1 cellular context compared by ENCODE assay signal in genomic region chr11:46277623-46278386, GRCh38.
TF ChIP-seq lines count a peak whose summit lies in the region.

CREB3L1 (plus strand) TSS chr11:46277662; CDS start chr11:46278112, 450 bp downstream.

TF ChIP-seq in H1, 55 proteins besides CTCF, POLR2A, EP300 and RAD21:
- TF ChIP-seq TCF12 (IDR thresholded peaks at IDR 0.05; ENCODE audit: low read depth, low read length) (no peak), ATF2 (IDR thresholded peaks at IDR 0.05; ENCODE audit: low read length) (no peak), NANOG (IDR thresholded peaks at IDR 0.05; ENCODE audit: insufficient read depth, low read depth, low read length, poor library complexity, severe bottlenecking) (no peak), TAF1 (IDR thresholded peaks at IDR 0.05; ENCODE audit: low read depth, low read length) (no peak), HDAC2 (IDR thresholded peaks at IDR 0.05; ENCODE audit: borderline replicate concordance in 1 of 2, low read depth in 2 of 2, low read length in 2 of 2) (peak in 1 of 2 experiments; percentile 66; a peak in 2 of 4 replicates), CBX5 (IDR thresholded peaks at IDR 0.05; ENCODE audit: low read depth, low read length) (no peak), SUZ12 (IDR thresholded peaks at IDR 0.05; ENCODE audit: low read length) (0 out of 2 replicates have a peak, but pooled peaks have one; percentile 35), CHD1 (IDR thresholded peaks at IDR 0.05; ENCODE audit: low read depth, low read length) (no peak), CEBPB (IDR thresholded peaks at IDR 0.05; ENCODE audit: low read depth, low read length) (no peak), KDM4A (IDR thresholded peaks at IDR 0.05; ENCODE audit: low read depth, low read length, severe bottlenecking) (peak; percentile 79), CTBP2 (IDR thresholded peaks at IDR 0.05; ENCODE audit: borderline replicate concordance, insufficient read depth, insufficient read length, low read length) (no peak), FOSL1 (IDR thresholded peaks at IDR 0.05; ENCODE audit: insufficient read depth, low read depth, low read length) (no peak), POU5F1 (IDR thresholded peaks at IDR 0.05; ENCODE audit: low read depth, low read length) (no peak), BACH1 (IDR thresholded peaks at IDR 0.05; ENCODE audit: low read length) (no peak), RXRA (IDR thresholded peaks at IDR 0.05; ENCODE audit: insufficient read depth, low read depth, low read length) (no peak), CHD2 (IDR thresholded peaks at IDR 0.05; ENCODE audit: low read length) (no peak), BCL11A (IDR thresholded peaks at IDR 0.05; ENCODE audit: low read depth in 2 of 2, low read length in 2 of 2) (no peak), RBBP5 (IDR thresholded peaks at IDR 0.05; ENCODE audit: borderline replicate concordance, low read depth, low read length) (no peak), SAP30 (IDR thresholded peaks at IDR 0.05; ENCODE audit: insufficient read depth, insufficient replicate concordance, low read length) (peak; percentile 67), CBX8 (IDR thresholded peaks at IDR 0.05; ENCODE audit: borderline replicate concordance, low read depth, low read length) (no peak), TAF7 (optimal IDR thresholded peaks at IDR 0.05; ENCODE audit: borderline replicate concordance, low read depth, low read length) (no peak), ASH2L (IDR thresholded peaks at IDR 0.05; ENCODE audit: low read length) (peak; percentile 25), JUN (IDR thresholded peaks at IDR 0.05; ENCODE audit: low read depth, low read length) (no peak), TEAD4 (IDR thresholded peaks at IDR 0.05; ENCODE audit: low read depth, low read length) (no peak), SIN3A (conservative IDR thresholded peaks at IDR 0.05 in 1 of 2, IDR thresholded peaks at IDR 0.05 in 1 of 2; ENCODE audit: low read depth in 1 of 2, low read length in 2 of 2) (peak; percentile 86 to 89; a peak in 3 of 4 replicates)
- TF ChIP-seq, protein P1, sequence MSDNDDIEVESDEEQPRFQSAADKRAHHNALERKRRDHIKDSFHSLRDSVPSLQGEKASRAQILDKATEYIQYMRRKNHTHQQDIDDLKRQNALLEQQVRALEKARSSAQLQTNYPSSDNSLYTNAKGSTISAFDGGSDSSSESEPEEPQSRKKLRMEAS (IDR thresholded peaks at IDR 0.05), result no peak; the same call in 1 of the 2 replicates
TF ChIP-seq in H1: peak in this region for 6.
